Comparison of ENCODE assay signal across 1 cellular context in the genomic region with DNA sequence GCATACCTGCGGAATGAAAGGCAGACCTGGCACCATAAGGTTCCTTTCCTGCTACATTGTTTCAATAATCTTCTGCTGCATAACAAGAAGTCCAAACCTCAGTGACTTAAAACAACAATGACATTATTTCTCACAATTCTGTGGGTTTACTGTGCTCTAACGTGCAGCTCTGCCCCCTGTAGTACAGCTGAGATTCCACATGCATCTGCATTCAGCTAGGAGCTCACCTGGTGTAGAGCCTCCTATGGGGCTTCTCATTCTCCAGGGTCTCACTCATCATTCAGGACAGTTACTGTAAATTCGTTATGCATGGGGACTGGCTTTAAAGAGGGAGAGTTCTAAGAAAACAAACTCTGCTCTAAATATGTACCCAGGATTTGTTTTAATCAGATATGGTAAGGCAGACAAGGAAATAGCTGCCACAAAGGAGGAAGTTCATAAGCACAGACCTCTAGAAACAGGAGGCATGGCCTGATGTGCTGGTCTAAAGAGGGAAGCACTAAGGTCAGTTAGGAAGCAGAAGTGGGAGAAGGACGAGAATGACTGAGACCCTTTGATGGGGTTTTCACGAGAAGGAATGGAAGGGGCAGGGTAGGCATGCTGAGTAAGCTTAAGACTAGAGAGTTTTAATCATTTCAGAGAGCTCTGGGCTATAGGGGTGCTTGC.
TF ChIP-seq lines count a peak whose summit lies in the region.

No MANE protein-coding gene starts in this region.

TF ChIP-seq in HepG2, 621 proteins besides CTCF, POLR2A, EP300 and RAD21 (continued from another document):
- TF ChIP-seq, protein P1, sequence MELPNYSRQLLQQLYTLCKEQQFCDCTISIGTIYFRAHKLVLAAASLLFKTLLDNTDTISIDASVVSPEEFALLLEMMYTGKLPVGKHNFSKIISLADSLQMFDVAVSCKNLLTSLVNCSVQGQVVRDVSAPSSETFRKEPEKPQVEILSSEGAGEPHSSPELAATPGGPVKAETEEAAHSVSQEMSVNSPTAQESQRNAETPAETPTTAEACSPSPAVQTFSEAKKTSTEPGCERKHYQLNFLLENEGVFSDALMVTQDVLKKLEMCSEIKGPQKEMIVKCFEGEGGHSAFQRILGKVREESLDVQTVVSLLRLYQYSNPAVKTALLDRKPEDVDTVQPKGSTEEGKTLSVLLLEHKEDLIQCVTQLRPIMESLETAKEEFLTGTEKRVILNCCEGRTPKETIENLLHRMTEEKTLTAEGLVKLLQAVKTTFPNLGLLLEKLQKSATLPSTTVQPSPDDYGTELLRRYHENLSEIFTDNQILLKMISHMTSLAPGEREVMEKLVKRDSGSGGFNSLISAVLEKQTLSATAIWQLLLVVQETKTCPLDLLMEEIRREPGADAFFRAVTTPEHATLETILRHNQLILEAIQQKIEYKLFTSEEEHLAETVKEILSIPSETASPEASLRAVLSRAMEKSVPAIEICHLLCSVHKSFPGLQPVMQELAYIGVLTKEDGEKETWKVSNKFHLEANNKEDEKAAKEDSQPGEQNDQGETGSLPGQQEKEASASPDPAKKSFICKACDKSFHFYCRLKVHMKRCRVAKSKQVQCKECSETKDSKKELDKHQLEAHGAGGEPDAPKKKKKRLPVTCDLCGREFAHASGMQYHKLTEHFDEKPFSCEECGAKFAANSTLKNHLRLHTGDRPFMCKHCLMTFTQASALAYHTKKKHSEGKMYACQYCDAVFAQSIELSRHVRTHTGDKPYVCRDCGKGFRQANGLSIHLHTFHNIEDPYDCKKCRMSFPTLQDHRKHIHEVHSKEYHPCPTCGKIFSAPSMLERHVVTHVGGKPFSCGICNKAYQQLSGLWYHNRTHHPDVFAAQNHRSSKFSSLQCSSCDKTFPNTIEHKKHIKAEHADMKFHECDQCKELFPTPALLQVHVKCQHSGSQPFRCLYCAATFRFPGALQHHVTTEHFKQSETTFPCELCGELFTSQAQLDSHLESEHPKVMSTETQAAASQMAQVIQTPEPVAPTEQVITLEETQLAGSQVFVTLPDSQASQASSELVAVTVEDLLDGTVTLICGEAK (IDR thresholded peaks at IDR 0.05) = no peak
- TF ChIP-seq, protein P1 (CRISPR knock-in tag; IDR thresholded peaks at IDR 0.05) = no peak
- no peak for TF ChIP-seq ZNF136 (CRISPR knock-in tag; IDR thresholded peaks at IDR 0.05; ENCODE audit: low read depth)
- TF ChIP-seq, protein P2, sequence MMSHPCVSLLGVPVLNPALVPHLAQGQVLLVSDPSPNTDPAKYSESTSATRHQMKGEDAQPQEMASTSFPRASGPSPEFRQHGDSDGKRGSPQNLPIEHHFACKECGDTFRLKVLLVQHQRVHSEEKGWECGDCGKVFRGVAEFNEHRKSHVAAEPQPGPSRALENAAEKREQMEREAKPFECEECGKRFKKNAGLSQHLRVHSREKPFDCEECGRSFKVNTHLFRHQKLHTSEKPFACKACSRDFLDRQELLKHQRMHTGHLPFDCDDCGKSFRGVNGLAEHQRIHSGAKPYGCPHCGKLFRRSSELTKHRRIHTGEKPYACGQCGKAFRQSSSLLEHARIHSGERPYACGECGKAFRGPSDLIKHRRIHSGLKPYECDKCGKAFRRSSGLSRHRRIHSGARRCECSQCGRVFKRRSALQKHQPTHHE (CRISPR knock-in tag; IDR thresholded peaks at IDR 0.05; ENCODE audit: borderline replicate concordance) = no peak
